ENCODE assay signal across 7 cellular contexts in the genomic region with DNA sequence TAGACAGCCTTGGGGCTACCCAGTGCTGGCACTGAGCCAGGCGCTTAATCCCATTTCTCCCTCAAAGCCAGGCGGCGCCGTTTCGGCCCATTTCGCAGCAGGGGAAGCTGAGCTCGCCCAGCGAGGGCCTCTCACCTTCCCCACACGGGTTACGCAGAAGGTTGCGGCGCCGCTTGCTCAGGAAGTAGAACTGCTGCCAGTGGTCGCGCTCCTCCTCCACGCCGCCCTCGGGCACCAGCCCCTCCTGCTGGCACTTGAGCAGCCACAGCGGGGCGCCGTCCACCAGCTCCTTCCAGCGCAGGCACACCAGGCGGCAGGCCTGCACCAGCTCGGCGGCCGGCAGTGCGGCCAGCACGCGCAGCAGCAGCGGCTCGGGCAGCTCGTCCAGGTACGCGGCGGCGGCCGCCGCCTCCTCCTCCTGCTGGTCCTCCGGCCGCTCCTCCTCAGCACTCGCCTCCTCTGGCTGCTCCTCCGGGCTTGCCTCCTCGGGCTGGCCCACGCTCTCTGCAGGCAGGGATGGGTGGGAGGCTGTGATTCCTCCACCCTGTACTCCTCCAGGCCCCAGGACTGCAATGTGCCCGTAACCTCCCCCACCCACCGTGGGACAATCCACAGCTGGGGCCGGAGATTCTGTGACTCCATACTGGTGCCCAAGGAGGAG. TPM values are rescaled to one million over a fixed set of nuclear protein-coding genes. Genes with fewer than 3 reads are reported as not detected.
DNase-seq lines count a peak whose midpoint lies in the region; ATAC-seq and TF ChIP-seq lines count a peak whose summit lies in the region.

No MANE protein-coding gene starts in this region.

- ATAC-seq in activated CD8-positive, alpha-beta T cell treated with anti-CD3 and anti-CD28 coated beads for 36 hours: peak; percentile 85
- peak; percentile 69 for ATAC-seq in memory B cell (ENCODE audit: low read depth)

- peaks cover 19% of the 10 kb centered on the region for H3K4me1 Mint-ChIP-seq in activated CD8-positive, alpha-beta T cell treated with anti-CD3 and anti-CD28 coated beads for 36 hours (ENCODE audit: low read depth)
- H3K4me1 Mint-ChIP-seq in memory B cell: peaks cover 17% of the 10 kb centered on the region

- DNase-seq in GM13976 (ENCODE audit: low spot score) (peak; percentile 84), NCI-H69 (lab: John Stamatoyannopoulos, UW) (peak; percentile 92), memory B cell (ENCODE audit: low spot score in 2 of 2) (peak; percentile 69 to 80), NCI-H2196 (lab: John Stamatoyannopoulos, UW; ENCODE audit: unreplicated experiment) (no peak)
- DNase-seq in activated CD8-positive, alpha-beta T cell treated with anti-CD3 and anti-CD28 coated beads for 36 hours: peak; percentile 96
- peak; percentile 70 for DNase-seq in effector CD4-positive, alpha-beta T cell
- DNase-seq in stimulated activated CD8-positive, alpha-beta memory T cell treated with anti-CD3 and anti-CD28 coated beads, Interleukin-15, amount 100 ng/mL, for 4 hours (ENCODE audit: low read depth in 2 of 2): peak; percentile 59 to 63

- TF ChIP-seq CTCF in GM13976 (IDR thresholded peaks at IDR 0.05; ENCODE audit: borderline replicate concordance, control extremely low read depth, extremely low read depth, insufficient read depth, missing control alignments): peak; percentile 86
- TF ChIP-seq CTCF in activated CD8-positive, alpha-beta T cell treated with anti-CD3 and anti-CD28 coated beads for 36 hours (IDR thresholded peaks at IDR 0.05): peak; percentile 86

- peak overlapping the region; percentile 55 for H3K27ac Mint-ChIP-seq in activated CD8-positive, alpha-beta T cell treated with anti-CD3 and anti-CD28 coated beads for 36 hours
- H3K27ac Mint-ChIP-seq in memory B cell: no peak overlapping the region

- no peaks in the 10 kb centered on the region for H3K27me3 Mint-ChIP-seq in activated CD8-positive, alpha-beta T cell treated with anti-CD3 and anti-CD28 coated beads for 36 hours
- H3K27me3 Mint-ChIP-seq in memory B cell: no peaks in the 10 kb centered on the region

- H3K4me3 Mint-ChIP-seq in activated CD8-positive, alpha-beta T cell treated with anti-CD3 and anti-CD28 coated beads for 36 hours: peak overlapping the region; percentile 69
- H3K4me3 Mint-ChIP-seq in memory B cell: peak overlapping the region; percentile 81

- H3K36me3 Mint-ChIP-seq in activated CD8-positive, alpha-beta T cell treated with anti-CD3 and anti-CD28 coated beads for 36 hours (ENCODE audit: low read depth): no peaks in the 10 kb centered on the region
- no peaks in the 10 kb centered on the region for H3K36me3 Mint-ChIP-seq in memory B cell

- in situ Hi-C loops in GM13976 (cut with MboI; ENCODE audit: low sequenced_read_pairs, unreplicated experiment): loop anchor here (10.0 kb wide), 1 partner anchor 64 kb away; no protein-coding TSS in a partner anchor

- no peaks in the 10 kb centered on the region for H3K9me3 Mint-ChIP-seq in activated CD8-positive, alpha-beta T cell treated with anti-CD3 and anti-CD28 coated beads for 36 hours
- no peaks in the 10 kb centered on the region for H3K9me3 Mint-ChIP-seq in memory B cell

- POLR2A ChIA-PET in activated CD8-positive, alpha-beta T cell treated with anti-CD3 and anti-CD28 coated beads for 36 hours (lab: Charles Lee): interaction anchor here (0.5 to 7.1 kb wide), 7 partner anchors 12 to 590 kb away, joined by 3 to 42 read pairs (median 11); a partner anchor contains a TSS

- CTCF ChIA-PET in activated CD8-positive, alpha-beta T cell treated with anti-CD3 and anti-CD28 coated beads for 36 hours (lab: Charles Lee): interaction anchor here (0.6 to 12.3 kb wide), 33 partner anchors 9 to 612 kb away, joined by 3 to 136 read pairs (median 4); a partner anchor contains a TSS

- intact Hi-C loops in activated CD8-positive, alpha-beta T cell treated with anti-CD3 and anti-CD28 coated beads for 36 hours (cut with micrococcal nuclease): loop anchor here (5.0 kb wide), 1 partner anchor 82 kb away; no protein-coding TSS in a partner anchor

RNA-seq across cellular contexts. Expression of a gene that starts 3.8 kb away (rescaled TPM):
- total RNA-seq in activated CD8-positive, alpha-beta T cell treated with anti-CD3 and anti-CD28 coated beads for 36 hours: 1 to 10 TPM; 1.7 to 1.9 TPM

RNA-seq across cellular contexts. Expression of a gene that starts 4.2 kb away (rescaled TPM):
- 10 to 100 TPM; 18.1 to 20.4 TPM for total RNA-seq in activated CD8-positive, alpha-beta T cell treated with anti-CD3 and anti-CD28 coated beads for 36 hours

RNA-seq across cellular contexts. Expression of a gene that starts 13.5 kb away (rescaled TPM):
- 1 to 10 TPM; 6.2 to 7.9 TPM for total RNA-seq in activated CD8-positive, alpha-beta T cell treated with anti-CD3 and anti-CD28 coated beads for 36 hours

RNA-seq across cellular contexts. Expression of a gene that starts 30.5 kb away (rescaled TPM):
- total RNA-seq in activated CD8-positive, alpha-beta T cell treated with anti-CD3 and anti-CD28 coated beads for 36 hours: 10 to 100 TPM; 86.5 to 90.4 TPM

RNA-seq across cellular contexts. Expression of a gene that starts 41.0 kb away (rescaled TPM):
- total RNA-seq in activated CD8-positive, alpha-beta T cell treated with anti-CD3 and anti-CD28 coated beads for 36 hours: under 1 TPM; 0.18 to 0.20 TPM
